Comparison of ENCODE assay signal across 38 cellular contexts in genomic region chr12:27061317-27061716, GRCh38. TPM values are rescaled to one million over a fixed set of nuclear protein-coding genes. Genes with fewer than 3 reads are reported as not detected.
"Had no signal": no experiment of that assay in that cellular context is flagged by ENCODE, and none has a peak within 500 bp of the region (broad histone marks: within the 10 kb centered on the region; RNA-seq: fewer than 3 reads in every experiment).

No MANE protein-coding gene starts in this region.

- H3K36me3 ChIP-seq: ascending aorta, cardiac muscle cell had no signal

- H3K4me3 ChIP-seq: ascending aorta, cardiac muscle cell had no signal

- H3K36me3 Mint-ChIP-seq: activated naive CD4-positive, alpha-beta T cell treated with anti-CD3 and anti-CD28 coated beads, Interleukin-2, amount 10 ng/mL, durations not matched to agents 7 days and 5 days; activated naive CD8-positive, alpha-beta T cell treated with anti-CD3 and anti-CD28 coated beads, Interleukin-2, amount 10 ng/mL, durations not matched to agents 7 days and 5 days; brain had no signal

- H3K27ac ChIP-seq: ascending aorta, cardiac muscle cell, VCaP had no signal

- H3K27me3 Mint-ChIP-seq: activated B cell treated with CpG ODN at 0.5 μM for 24 hours; activated CD4-positive, alpha-beta memory T cell treated with anti-CD3 and anti-CD28 coated beads for 36 hours; activated CD4-positive, alpha-beta T cell treated with anti-CD3 and anti-CD28 coated beads, Interleukin-2, amount 10 ng/mL, durations not matched to agents 24 days and 14 days; activated CD8-positive, alpha-beta T cell treated with anti-CD3 and anti-CD28 coated beads for 36 hours; activated naive CD4-positive, alpha-beta T cell treated with anti-CD3 and anti-CD28 coated beads, Interleukin-2, amount 50 U/mL, for 24 hours; activated naive CD8-positive, alpha-beta T cell; activated naive CD8-positive, alpha-beta T cell treated with anti-CD3 and anti-CD28 coated beads, Interleukin-2, amount 10 ng/mL, durations not matched to agents 7 days and 5 days; activated naive CD8-positive, alpha-beta T cell treated with anti-CD3 and anti-CD28 coated beads, Interleukin-2, amount 50 U/mL, for 24 hours; brain; central memory CD8-positive, alpha-beta T cell had no signal

- H3K27ac Mint-ChIP-seq: activated B cell treated with CpG ODN at 0.5 μM for 24 hours; activated CD4-positive, alpha-beta memory T cell treated with anti-CD3 and anti-CD28 coated beads for 36 hours; activated CD4-positive, alpha-beta T cell treated with anti-CD3 and anti-CD28 coated beads, Interleukin-2, amount 10 ng/mL, durations not matched to agents 24 days and 14 days; activated CD8-positive, alpha-beta T cell treated with anti-CD3 and anti-CD28 coated beads for 36 hours; activated naive CD4-positive, alpha-beta T cell treated with anti-CD3 and anti-CD28 coated beads, Interleukin-2, amount 10 ng/mL, durations not matched to agents 7 days and 5 days; activated naive CD4-positive, alpha-beta T cell treated with anti-CD3 and anti-CD28 coated beads, Interleukin-2, amount 50 U/mL, for 24 hours; activated naive CD8-positive, alpha-beta T cell; activated naive CD8-positive, alpha-beta T cell treated with anti-CD3 and anti-CD28 coated beads, Interleukin-2, amount 10 ng/mL, durations not matched to agents 7 days and 5 days; activated naive CD8-positive, alpha-beta T cell treated with anti-CD3 and anti-CD28 coated beads, Interleukin-2, amount 50 U/mL, for 24 hours; activated T-cell treated with anti-CD3 and anti-CD28 coated beads, Interleukin-2, amount 50 U/mL, for 72 hours; activated T-helper 1 cell treated with anti-CD3 and anti-CD28 coated beads, Interleukin-12 subunit alpha, Interleukin-12 subunit beta, Interleukin-2, Interleukin-4 antibody, amounts not matched to agents 30 ng/mL and 10 ng/mL and 1 ng/mL, durations not matched to agents 14 hours and 24 hours and 36 hours; activated T-helper 2 cell treated with anti-CD3 and anti-CD28 coated beads, Interferon-gamma antibody, Interleukin-2, Interleukin-4, amounts not matched to agents 10 μg/mL and 5 μg/mL and 100 μg/mL, durations not matched to agents 14 hours and 24 hours and 36 hours; brain; T-helper 1 cell treated with Interleukin-12 subunit alpha and Interleukin-12 subunit beta and Interleukin-4 antibody, amounts not matched to agents 30 μg/mL and 1 μg/mL, for 36 hours; T-helper 2 cell treated with Interferon-gamma antibody and Interleukin-4, amounts not matched to agents 5 μg/mL and 100 μg/mL, for 36 hours had no signal

- H3K9me3 Mint-ChIP-seq: activated CD4-positive, alpha-beta T cell treated with anti-CD3 and anti-CD28 coated beads, Interleukin-2, amount 10 ng/mL, durations not matched to agents 24 days and 14 days; activated CD8-positive, alpha-beta T cell treated with anti-CD3 and anti-CD28 coated beads for 36 hours; activated naive CD4-positive, alpha-beta T cell treated with anti-CD3 and anti-CD28 coated beads, Interleukin-2, amount 10 ng/mL, durations not matched to agents 7 days and 5 days; activated naive CD4-positive, alpha-beta T cell treated with anti-CD3 and anti-CD28 coated beads, Interleukin-2, amount 50 U/mL, for 24 hours; activated naive CD8-positive, alpha-beta T cell treated with anti-CD3 and anti-CD28 coated beads, Interleukin-2, amount 10 ng/mL, durations not matched to agents 7 days and 5 days; activated T-helper 1 cell treated with anti-CD3 and anti-CD28 coated beads, Interleukin-12 subunit alpha, Interleukin-12 subunit beta, Interleukin-2, Interleukin-4 antibody, amounts not matched to agents 30 ng/mL and 10 ng/mL and 1 ng/mL, durations not matched to agents 14 hours and 24 hours and 36 hours; activated T-helper 2 cell treated with anti-CD3 and anti-CD28 coated beads, Interferon-gamma antibody, Interleukin-2, Interleukin-4, amounts not matched to agents 10 μg/mL and 5 μg/mL and 100 μg/mL, durations not matched to agents 14 hours and 24 hours and 36 hours; central memory CD8-positive, alpha-beta T cell; T-helper 1 cell treated with Interleukin-12 subunit alpha and Interleukin-12 subunit beta and Interleukin-4 antibody, amounts not matched to agents 30 μg/mL and 1 μg/mL, for 36 hours; T-helper 2 cell treated with Interferon-gamma antibody and Interleukin-4, amounts not matched to agents 5 μg/mL and 100 μg/mL, for 36 hours had no signal

- H3K4me1 Mint-ChIP-seq: activated CD4-positive, alpha-beta T cell treated with anti-CD3 and anti-CD28 coated beads, Interleukin-2, amount 10 ng/mL, durations not matched to agents 24 days and 14 days; activated naive CD4-positive, alpha-beta T cell treated with anti-CD3 and anti-CD28 coated beads, Interleukin-2, amount 10 ng/mL, durations not matched to agents 7 days and 5 days; activated naive CD4-positive, alpha-beta T cell treated with anti-CD3 and anti-CD28 coated beads, Interleukin-2, amount 50 U/mL, for 24 hours; activated naive CD8-positive, alpha-beta T cell treated with anti-CD3 and anti-CD28 coated beads, Interleukin-2, amount 10 ng/mL, durations not matched to agents 7 days and 5 days; central memory CD8-positive, alpha-beta T cell had no signal

- H3K9me3 ChIP-seq: ascending aorta had no signal

- H3K4me3 Mint-ChIP-seq: activated B cell treated with CpG ODN at 0.5 μM for 24 hours; activated CD4-positive, alpha-beta memory T cell treated with anti-CD3 and anti-CD28 coated beads for 36 hours; activated CD4-positive, alpha-beta T cell treated with anti-CD3 and anti-CD28 coated beads, Interleukin-2, amount 10 ng/mL, durations not matched to agents 24 days and 14 days; activated CD8-positive, alpha-beta T cell treated with anti-CD3 and anti-CD28 coated beads for 36 hours; activated naive CD4-positive, alpha-beta T cell treated with anti-CD3 and anti-CD28 coated beads, Interleukin-2, amount 10 ng/mL, durations not matched to agents 7 days and 5 days; activated naive CD4-positive, alpha-beta T cell treated with anti-CD3 and anti-CD28 coated beads, Interleukin-2, amount 50 U/mL, for 24 hours; activated naive CD8-positive, alpha-beta T cell; activated naive CD8-positive, alpha-beta T cell treated with anti-CD3 and anti-CD28 coated beads, Interleukin-2, amount 10 ng/mL, durations not matched to agents 7 days and 5 days; activated naive CD8-positive, alpha-beta T cell treated with anti-CD3 and anti-CD28 coated beads, Interleukin-2, amount 50 U/mL, for 24 hours; activated T-cell treated with anti-CD3 and anti-CD28 coated beads, Interleukin-2, amount 50 U/mL, for 4 hours; activated T-cell treated with anti-CD3 and anti-CD28 coated beads, Interleukin-2, amount 50 U/mL, for 72 hours; activated T-helper 1 cell treated with anti-CD3 and anti-CD28 coated beads, Interleukin-12 subunit alpha, Interleukin-12 subunit beta, Interleukin-2, Interleukin-4 antibody, amounts not matched to agents 30 ng/mL and 10 ng/mL and 1 ng/mL, durations not matched to agents 14 hours and 24 hours and 36 hours; brain; central memory CD8-positive, alpha-beta T cell; T-helper 1 cell treated with Interleukin-12 subunit alpha and Interleukin-12 subunit beta and Interleukin-4 antibody, amounts not matched to agents 30 μg/mL and 1 μg/mL, for 36 hours; T-helper 2 cell treated with Interferon-gamma antibody and Interleukin-4, amounts not matched to agents 5 μg/mL and 100 μg/mL, for 36 hours had no signal

- H3K4me1 ChIP-seq: ascending aorta had no signal

- ATAC-seq: activated CD8-positive, alpha-beta T cell treated with anti-CD3 and anti-CD28 coated beads for 36 hours; activated naive CD8-positive, alpha-beta T cell treated with anti-CD3 and anti-CD28 coated beads, Interleukin-2, amount 50 U/mL, for 24 hours; activated T-cell treated with anti-CD3 and anti-CD28 coated beads, Interleukin-2, amount 50 U/mL, for 4 hours; activated T-cell treated with anti-CD3 and anti-CD28 coated beads, Interleukin-2, amount 50 U/mL, for 72 hours had no signal

- DNase-seq: activated B cell treated with CpG ODN at 0.5 μM for 24 hours; activated CD4-positive, alpha-beta memory T cell treated with anti-CD3 and anti-CD28 coated beads for 36 hours; activated CD4-positive, alpha-beta T cell treated with anti-CD3 and anti-CD28 coated beads for 4 hours; activated CD4-positive, alpha-beta T cell treated with anti-CD3 and anti-CD28 coated beads, Interleukin-2, amount 10 ng/mL, durations not matched to agents 24 days and 14 days; activated CD4-positive, alpha-beta T cell treated with anti-CD3 and anti-CD28 coated beads, Interleukin-2, amount 50 U/mL, for 1 hour; activated CD4-positive, alpha-beta T cell treated with anti-CD3 and anti-CD28 coated beads, Interleukin-2, amount 50 U/mL, for 4 hours; activated CD4-positive, CD25-positive, alpha-beta regulatory T cell treated with anti-CD3 and anti-CD28 coated beads, Interleukin-2, amount 50 U/mL, for 72 hours; activated CD8-positive, alpha-beta memory T cell treated with anti-CD3 and anti-CD28 coated beads, Interleukin-2, amount 50 U/mL, for 4 hours; activated CD8-positive, alpha-beta T cell treated with anti-CD3 and anti-CD28 coated beads for 36 hours; activated effector memory CD4-positive, alpha-beta T cell treated with Interleukin-2 at 50 U/mL for 16 hours; activated gamma-delta T cell; activated naive CD4-positive, alpha-beta T cell treated with anti-CD3 and anti-CD28 coated beads, Interleukin-2, amount 10 ng/mL, durations not matched to agents 7 days and 5 days; activated naive CD4-positive, alpha-beta T cell treated with Interleukin-2 at 50 U/mL for 16 hours; activated naive CD8-positive, alpha-beta T cell treated with anti-CD3 and anti-CD28 coated beads, Interleukin-2, amount 10 ng/mL, durations not matched to agents 7 days and 5 days; activated naive CD8-positive, alpha-beta T cell treated with anti-CD3 and anti-CD28 coated beads, Interleukin-2, amount 50 U/mL, for 24 hours; activated T-cell treated with anti-CD3 and anti-CD28 coated beads for 4 hours; activated T-cell treated with anti-CD3 and anti-CD28 coated beads, Interleukin-2, amount 50 U/mL, for 1 hour; activated T-cell treated with anti-CD3 and anti-CD28 coated beads, Interleukin-2, amount 50 U/mL, for 4 hours; activated T-cell treated with anti-CD3 and anti-CD28 coated beads, Interleukin-2, amount 50 U/mL, for 72 hours; amygdala; anterior cingulate cortex; caudate nucleus; cerebellar nuclear complex; T-helper 1 cell; T-helper 9 cell had no signal

RNA-seq across cellular contexts. Expression of gene C12orf71, which starts 21.1 kb away (rescaled TPM):
- total RNA-seq: activated B cell treated with CpG ODN at 0.5 μM for 24 hours; activated CD4-positive, alpha-beta memory T cell treated with anti-CD3 and anti-CD28 coated beads for 36 hours; activated CD4-positive, alpha-beta T cell treated with anti-CD3 and anti-CD28 coated beads, Interleukin-2, amount 10 ng/mL, durations not matched to agents 24 days and 14 days; activated CD8-positive, alpha-beta memory T cell treated with anti-CD3 and anti-CD28 coated beads for 36 hours; activated CD8-positive, alpha-beta T cell treated with anti-CD3 and anti-CD28 coated beads for 36 hours; activated naive CD8-positive, alpha-beta T cell treated with anti-CD3 and anti-CD28 coated beads, Interleukin-2, amount 10 ng/mL, durations not matched to agents 7 days and 5 days; activated T-cell treated with anti-CD3 and anti-CD28 coated beads, Interleukin-2, amount 50 U/mL, for 4 hours; activated T-cell treated with anti-CD3 and anti-CD28 coated beads, Interleukin-2, amount 50 U/mL, for 72 hours; activated T-helper 1 cell treated with anti-CD3 and anti-CD28 coated beads, Interleukin-12 subunit alpha, Interleukin-12 subunit beta, Interleukin-2, Interleukin-4 antibody, amounts not matched to agents 30 ng/mL and 10 ng/mL and 1 ng/mL, durations not matched to agents 14 hours and 24 hours and 36 hours; activated T-helper 2 cell treated with anti-CD3 and anti-CD28 coated beads, Interferon-gamma antibody, Interleukin-2, Interleukin-4, amounts not matched to agents 10 μg/mL and 5 μg/mL and 100 μg/mL, durations not matched to agents 14 hours and 24 hours and 36 hours; ascending aorta; bronchial epithelial cell; cardiac muscle cell had no signal
